14 cellular contexts compared by ENCODE assay signal in the genomic region with DNA sequence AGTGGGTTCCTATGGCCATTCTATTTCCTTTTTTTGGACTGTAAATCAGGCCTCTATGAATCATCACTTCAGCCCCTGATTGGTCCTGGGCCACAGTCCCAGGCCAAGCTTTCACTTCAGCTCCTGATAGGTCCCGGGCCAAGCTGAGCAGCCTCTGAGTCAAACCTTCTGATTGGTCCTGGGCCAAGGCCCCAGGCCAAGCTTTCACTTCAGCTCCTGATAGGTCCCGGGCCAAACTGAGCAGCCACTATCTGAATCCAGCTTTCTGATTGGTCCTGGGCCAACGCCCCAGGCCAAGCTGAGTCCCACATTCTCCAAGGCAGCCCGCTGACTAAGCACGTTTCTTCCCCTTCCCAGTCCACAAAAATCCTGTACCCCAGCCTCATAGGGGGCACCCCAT.
A peak's percentile ranks its signal among the peaks of the same experiment; 100 is the strongest.
DNase-seq lines count a peak whose midpoint lies in the region; ATAC-seq and TF ChIP-seq lines count a peak whose summit lies in the region.
"Had no signal": no experiment of that assay in that cellular context is flagged by ENCODE, and none has a peak within 500 bp of the region (broad histone marks: within the 10 kb centered on the region; RNA-seq: fewer than 3 reads in every experiment).

No MANE protein-coding gene starts in this region.

- H3K27ac ChIP-seq in GM23338 (ENCODE audit: low read depth): no peak overlapping the region
- H3K27ac ChIP-seq in spleen: no peak overlapping the region
- H3K27ac ChIP-seq: BLaER1 treated with 17β-estradiol and CSF1 and Interleukin-3, amounts not matched to agents 10 nM and 100 nM had no signal

- POLR2A ChIA-PET in WTC11 (lab: Charles Lee): no interaction called here

- H3K27me3 Mint-ChIP-seq in GM23338 (ENCODE audit: insufficient read depth, low read depth, poor library complexity): no peaks in the 10 kb centered on the region
- H3K27me3 Mint-ChIP-seq in WTC11 (ENCODE audit: low read depth): no peaks in the 10 kb centered on the region
- no peaks in the 10 kb centered on the region for H3K27me3 Mint-ChIP-seq in activated CD4-positive, alpha-beta T cell treated with anti-CD3 and anti-CD28 coated beads, Interleukin-2, amount 10 ng/mL, durations not matched to agents 24 days and 14 days

- intact Hi-C loops in spleen (cut with DNase I; ENCODE audit: low total_unique reads): no loop called here
- intact Hi-C loops in activated CD4-positive, alpha-beta T cell treated with anti-CD3 and anti-CD28 coated beads, Interleukin-2, amount 10 ng/mL, durations not matched to agents 24 days and 14 days (cut with micrococcal nuclease): no loop called here

- no peaks in the 10 kb centered on the region for H3F3A ChIP-seq in GM23338 (replicated peaks; ENCODE audit: low read depth)

- peaks cover 34% of the 10 kb centered on the region for H3K36me3 Mint-ChIP-seq in GM23338 (ENCODE audit: low read depth)
- peaks cover 44% of the 10 kb centered on the region for H3K36me3 Mint-ChIP-seq in WTC11
- H3K36me3 Mint-ChIP-seq in activated CD4-positive, alpha-beta T cell treated with anti-CD3 and anti-CD28 coated beads, Interleukin-2, amount 10 ng/mL, durations not matched to agents 24 days and 14 days (ENCODE audit: low read depth): no peaks in the 10 kb centered on the region
- H3K36me3 Mint-ChIP-seq: CD4-positive, CD25-positive, alpha-beta regulatory T cell had no signal

- DNase-seq in GM23338 (ENCODE audit: low spot score) (no peak), M059J (ENCODE audit: low read depth) (peak; percentile 57), WTC11 (ENCODE audit: low spot score) (no peak), spleen (peak; percentile 36), NCI-H226 (no peak)
- DNase-seq in activated CD4-positive, alpha-beta T cell treated with anti-CD3 and anti-CD28 coated beads, Interleukin-2, amount 10 ng/mL, durations not matched to agents 24 days and 14 days: no peak
- DNase-seq: ACHN; CD4-positive, CD25-positive, alpha-beta regulatory T cell; DMS79; H7; IMR-90; KBM-7 had no signal

- H3K4me1 Mint-ChIP-seq in GM23338 (no peaks in the 10 kb centered on the region; the same call in 2 of the 3 replicates), WTC11 (peaks cover 16% of the 10 kb centered on the region)
- no peaks in the 10 kb centered on the region for H3K4me1 Mint-ChIP-seq in activated CD4-positive, alpha-beta T cell treated with anti-CD3 and anti-CD28 coated beads, Interleukin-2, amount 10 ng/mL, durations not matched to agents 24 days and 14 days
- H3K4me1 Mint-ChIP-seq: CD4-positive, CD25-positive, alpha-beta regulatory T cell had no signal

- H3K4me1 ChIP-seq in GM23338 (ENCODE audit: insufficient read depth): peaks cover 5% of the 10 kb centered on the region; the same call in 1 of the 2 replicates
- no peaks in the 10 kb centered on the region for H3K4me1 ChIP-seq in spleen
- H3K4me1 ChIP-seq: BLaER1 treated with 17β-estradiol and CSF1 and Interleukin-3, amounts not matched to agents 10 nM and 100 nM had no signal

- H3K79me2 ChIP-seq in GM23338 (replicated peaks; ENCODE audit: insufficient read depth): no peaks in the 10 kb centered on the region

- CTCF ChIA-PET in WTC11 (lab: Charles Lee): no interaction called here

- peaks cover 4 to 55% (median 41%) of the 10 kb centered on the region in 8 donors for H3K9me3 ChIP-seq in spleen

- no peak for TF ChIP-seq CTCF in GM23338 (conservative IDR thresholded peaks at IDR 0.05; ENCODE audit: low read depth in 2 of 2)
- TF ChIP-seq CTCF in WTC11 (IDR thresholded peaks at IDR 0.05): no peak
- no peak for TF ChIP-seq CTCF in spleen (IDR thresholded peaks at IDR 0.05 in 8 of 11, conservative IDR thresholded peaks at IDR 0.05 in 3 of 11)

- H3K9me2 ChIP-seq in GM23338 (ENCODE audit: insufficient read depth): 0 out of 2 replicates have a peak, but pooled peaks cover 7% of the 10 kb centered on the region

- no peaks in the 10 kb centered on the region for H3K36me3 ChIP-seq in GM23338 (ENCODE audit: insufficient read depth)
- H3K36me3 ChIP-seq in spleen: no peaks in the 10 kb centered on the region
- H3K36me3 ChIP-seq: BLaER1 treated with 17β-estradiol and CSF1 and Interleukin-3, amounts not matched to agents 10 nM and 100 nM had no signal

- H3K27me3 ChIP-seq in GM23338 (ENCODE audit: insufficient read depth) (no peaks in the 10 kb centered on the region), spleen (replicated peaks in 1 of 7) (no peaks in the 10 kb centered on the region)
- H3K27me3 ChIP-seq: BLaER1 treated with 17β-estradiol and CSF1 and Interleukin-3, amounts not matched to agents 10 nM and 100 nM had no signal

- no peak overlapping the region for H3K27ac Mint-ChIP-seq in GM23338
- H3K27ac Mint-ChIP-seq in WTC11: no peak overlapping the region
- no peak overlapping the region for H3K27ac Mint-ChIP-seq in activated CD4-positive, alpha-beta T cell treated with anti-CD3 and anti-CD28 coated beads, Interleukin-2, amount 10 ng/mL, durations not matched to agents 24 days and 14 days
- H3K27ac Mint-ChIP-seq: CD4-positive, CD25-positive, alpha-beta regulatory T cell had no signal

- ATAC-seq in GM23338: no peak
- ATAC-seq in WTC11: peak; percentile 39; the same call in 1 of the 2 replicates
- ATAC-seq in GM19455 (IDR thresholded peaks at IDR 0.05; ENCODE audit: unreplicated experiment): no peak

- no peak overlapping the region for H3K4me3 Mint-ChIP-seq in GM23338
- H3K4me3 Mint-ChIP-seq in WTC11: no peak overlapping the region
- H3K4me3 Mint-ChIP-seq in activated CD4-positive, alpha-beta T cell treated with anti-CD3 and anti-CD28 coated beads, Interleukin-2, amount 10 ng/mL, durations not matched to agents 24 days and 14 days: no peak overlapping the region

- 82 to 95% (median 86%) methylated on average over 5 of the region's 5 CpGs for WGBS in spleen, 5 donors

- H3K9me3 Mint-ChIP-seq in GM23338: peaks cover 29% of the 10 kb centered on the region
- peaks cover 63% of the 10 kb centered on the region for H3K9me3 Mint-ChIP-seq in WTC11
- H3K9me3 Mint-ChIP-seq in activated CD4-positive, alpha-beta T cell treated with anti-CD3 and anti-CD28 coated beads, Interleukin-2, amount 10 ng/mL, durations not matched to agents 24 days and 14 days: peaks cover 10% of the 10 kb centered on the region

- TF ChIP-seq POLR2A in spleen (IDR thresholded peaks at IDR 0.05): no peak

- H3K4me2 ChIP-seq in GM23338: no peak overlapping the region
- H3K4me2 ChIP-seq: BLaER1 treated with 17β-estradiol and CSF1 and Interleukin-3, amounts not matched to agents 10 nM and 100 nM had no signal

- no peaks in the 10 kb centered on the region for H4K20me1 ChIP-seq in GM23338 (replicated peaks; ENCODE audit: insufficient read depth)
- H4K20me1 ChIP-seq: BLaER1 treated with 17β-estradiol and CSF1 and Interleukin-3, amounts not matched to agents 10 nM and 100 nM had no signal

- H3K4me3 ChIP-seq in GM23338 (no peak overlapping the region), spleen (no peak overlapping the region)
- H3K4me3 ChIP-seq: BLaER1 treated with 17β-estradiol and CSF1 and Interleukin-3, amounts not matched to agents 10 nM and 100 nM had no signal

- H2AFZ ChIP-seq in GM23338: peak overlapping the region; percentile 45; the same call in 1 of the 2 replicates

TF ChIP-seq in GM23338, 12 proteins besides CTCF, POLR2A, EP300 and RAD21 (continues in another document):
- TF ChIP-seq, protein P1, sequence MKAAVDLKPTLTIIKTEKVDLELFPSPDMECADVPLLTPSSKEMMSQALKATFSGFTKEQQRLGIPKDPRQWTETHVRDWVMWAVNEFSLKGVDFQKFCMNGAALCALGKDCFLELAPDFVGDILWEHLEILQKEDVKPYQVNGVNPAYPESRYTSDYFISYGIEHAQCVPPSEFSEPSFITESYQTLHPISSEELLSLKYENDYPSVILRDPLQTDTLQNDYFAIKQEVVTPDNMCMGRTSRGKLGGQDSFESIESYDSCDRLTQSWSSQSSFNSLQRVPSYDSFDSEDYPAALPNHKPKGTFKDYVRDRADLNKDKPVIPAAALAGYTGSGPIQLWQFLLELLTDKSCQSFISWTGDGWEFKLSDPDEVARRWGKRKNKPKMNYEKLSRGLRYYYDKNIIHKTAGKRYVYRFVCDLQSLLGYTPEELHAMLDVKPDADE (IDR thresholded peaks at IDR 0.05): no peak
- TF ChIP-seq CREB1 (CRISPR knock-in tag; IDR thresholded peaks at IDR 0.05; ENCODE audit: low read depth): no peak

TF ChIP-seq in WTC11, 78 proteins besides CTCF, POLR2A, EP300 and RAD21:
- TF ChIP-seq TP53 (CRISPR knock-in tag; IDR thresholded peaks at IDR 0.05): no peak
- TF ChIP-seq ZNF219 (CRISPR knock-in tag; IDR thresholded peaks at IDR 0.05; ENCODE audit: borderline replicate concordance): no peak
- no peak for TF ChIP-seq ZNF416 (CRISPR knock-in tag; IDR thresholded peaks at IDR 0.05)
- no peak for TF ChIP-seq ZNF121 (CRISPR knock-in tag; IDR thresholded peaks at IDR 0.05)
- TF ChIP-seq SMAD3 (CRISPR knock-in tag; IDR thresholded peaks at IDR 0.05; ENCODE audit: borderline replicate concordance): no peak
- TF ChIP-seq FOXP1 (CRISPR knock-in tag; IDR thresholded peaks at IDR 0.05; ENCODE audit: borderline replicate concordance): no peak
- TF ChIP-seq TEAD1 (CRISPR knock-in tag; IDR thresholded peaks at IDR 0.05): no peak

Comparison
In these comparisons a context has a peak if more than half of its experiments do, and no peak if none do; other contexts are left out.
1. DNase-seq: peak in M059J (single experiment) and spleen (single experiment); none in GM23338 (single experiment), WTC11 (single experiment), NCI-H226 (single experiment) and activated CD4-positive, alpha-beta T cell treated with anti-CD3 and anti-CD28 coated beads, Interleukin-2, amount 10 ng/mL, durations not matched to agents 24 days and 14 days (single experiment).